8 cellular contexts compared by ENCODE assay signal in genomic region chr19:45902651-45903625, GRCh38. TPM values are rescaled to one million over a fixed set of nuclear protein-coding genes. Genes with fewer than 3 reads are reported as not detected.
DNase-seq lines count a peak whose midpoint lies in the region; ATAC-seq, FAIRE-seq and TF ChIP-seq lines count a peak whose summit lies in the region.

No MANE protein-coding gene starts in this region.

- peaks cover 6% of the 10 kb centered on the region for H3K4me1 Mint-ChIP-seq in type B pancreatic cell (ENCODE audit: unreplicated experiment)

- H3K9me3 ChIP-seq in adipocyte (ENCODE audit: control insufficient read depth, low read length): no peaks in the 10 kb centered on the region

- no peaks in the 10 kb centered on the region for H3K9me3 Mint-ChIP-seq in type B pancreatic cell

- peak overlapping the region; percentile 98 for H3K4me3 ChIP-seq in adipocyte (ENCODE audit: low read length)

- peaks cover 28% of the 10 kb centered on the region for H3K4me1 ChIP-seq in adipocyte (ENCODE audit: control insufficient read depth, insufficient read depth, low read length)

- peaks cover 16% of the 10 kb centered on the region for H3K36me3 Mint-ChIP-seq in type B pancreatic cell

- H3K27me3 Mint-ChIP-seq in type B pancreatic cell: peaks cover 11% of the 10 kb centered on the region

- TF ChIP-seq POLR2A in GM12891 (IDR thresholded peaks at IDR 0.05; ENCODE audit: low read depth, low read length): peak; percentile 58; the same call in 1 of the 2 replicates

- DNase-seq in GM12891 (ENCODE audit: insufficient read length, low spot score): peak; percentile 100
- DNase-seq in NCI-H1417 treated with DMSO at 0.1 percent for 48 hours (lab: John Stamatoyannopoulos, UW): peak; percentile 81
- peak; percentile 71 to 87 for DNase-seq in SW 1271 (lab: John Stamatoyannopoulos, UW)
- DNase-seq in adipocyte (ENCODE audit: low read depth): peak; percentile 99
- peak; percentile 99 for DNase-seq in cardiac septum (ENCODE audit: low spot score)
- peak; percentile 98 for DNase-seq in pons (ENCODE audit: low spot score)
- DNase-seq in type B pancreatic cell (ENCODE audit: extremely low spot score, unreplicated experiment): peak; percentile 100

- peak; percentile 100 for FAIRE-seq in GM12891 (lab: Jason Lieb, UNC)

- intact Hi-C loops in cardiac septum (cut with DNase I): no loop called here

- peak overlapping the region; percentile 74 for H3K27ac Mint-ChIP-seq in type B pancreatic cell

- peaks cover 14% of the 10 kb centered on the region for H3K36me3 ChIP-seq in adipocyte (ENCODE audit: control insufficient read depth, insufficient read depth, low read length, severe bottlenecking)

- peak; percentile 93 for ATAC-seq in HG02798 (IDR thresholded peaks at IDR 0.05; ENCODE audit: poor library complexity, unreplicated experiment)

- H3K27me3 ChIP-seq in adipocyte (replicated peaks; ENCODE audit: control insufficient read depth, insufficient read depth, low read length): no peaks in the 10 kb centered on the region

- H3K4me3 Mint-ChIP-seq in type B pancreatic cell: peak overlapping the region; percentile 95

- peak overlapping the region; percentile 96 for H3K9ac ChIP-seq in adipocyte (ENCODE audit: low read length)

- TF ChIP-seq CTCF in type B pancreatic cell (conservative IDR thresholded peaks at IDR 0.05): no peak

TF ChIP-seq in GM12891, 5 proteins besides CTCF, POLR2A, EP300 and RAD21:
- peak; percentile 70; the same call in 1 of the 2 replicates for TF ChIP-seq POLR2AphosphoS5 (IDR thresholded peaks at IDR 0.05; ENCODE audit: low read depth, low read length)
- TF ChIP-seq POU2F2 (IDR thresholded peaks at IDR 0.05; ENCODE audit: low read depth, low read length): no peak

RNA-seq across cellular contexts. Expression of gene MYPOP, which starts 0.5 kb away (rescaled TPM):
- polyA plus RNA-seq in GM12891 (2012; ENCODE audit: low read depth, missing spikeins): 3.3 TPM
- total RNA-seq in cardiac septum (10.3 TPM), type B pancreatic cell (ENCODE audit: low replicate concordance) (8.0 and 8.5 TPM in 2 replicates)

RNA-seq across cellular contexts. Expression of gene NANOS2, which starts 11.6 kb away (rescaled TPM):
- polyA plus RNA-seq in GM12891 (2012; ENCODE audit: low read depth, missing spikeins): not detected
- total RNA-seq in cardiac septum (not detected), type B pancreatic cell (ENCODE audit: low replicate concordance) (not detected in 2 replicates)

RNA-seq across cellular contexts. Expression of gene IRF2BP1, which starts 17.0 kb away (rescaled TPM):
- 3.9 TPM for polyA plus RNA-seq in GM12891 (2012; ENCODE audit: low read depth, missing spikeins)
- total RNA-seq in cardiac septum (17.4 TPM), type B pancreatic cell (ENCODE audit: low replicate concordance) (25.5 and 32.2 TPM in 2 replicates)

RNA-seq across cellular contexts. Expression of gene FOXA3, which starts 38.8 kb away (rescaled TPM):
- 0.05 TPM for polyA plus RNA-seq in GM12891 (2012; ENCODE audit: low read depth, missing spikeins)
- total RNA-seq in cardiac septum: not detected
- 3.3 and 5.0 TPM in 2 replicates for total RNA-seq in type B pancreatic cell (ENCODE audit: low replicate concordance)

RNA-seq across cellular contexts. Expression of gene SYMPK, which starts 40.0 kb away (rescaled TPM):
- polyA plus RNA-seq in GM12891 (2012; ENCODE audit: low read depth, missing spikeins): 51.0 TPM
- 33.6 TPM for total RNA-seq in cardiac septum
- 66.7 and 93.0 TPM in 2 replicates for total RNA-seq in type B pancreatic cell (ENCODE audit: low replicate concordance)

Comparison
In these comparisons a context has a peak if more than half of its experiments do, and no peak if none do; other contexts are left out.
1. Peak in every context shown above with its lines: DNase-seq, ATAC-seq and H3K4me3 ChIP-seq.